ENCODE assay signal across 33 cellular contexts in the genomic region with DNA sequence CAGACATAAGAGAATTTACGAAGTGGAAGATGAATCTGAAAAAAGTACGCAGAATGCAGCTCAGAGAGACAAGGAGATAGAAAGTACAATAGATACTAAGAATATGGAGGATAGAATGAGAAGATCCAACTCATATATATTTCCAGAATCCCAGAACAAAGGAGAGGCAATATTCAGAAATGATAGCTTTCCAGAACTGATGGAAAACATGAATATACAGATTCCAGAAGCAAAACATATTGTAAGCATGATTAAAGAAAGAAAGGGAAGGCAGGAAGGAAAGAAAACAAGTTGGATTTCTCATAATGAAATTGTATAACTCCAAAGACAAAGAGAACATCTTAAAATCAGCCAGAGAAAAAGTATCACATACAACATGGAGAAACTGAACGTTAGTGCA. TPM values are rescaled to one million over a fixed set of nuclear protein-coding genes. Genes with fewer than 3 reads are reported as not detected.
"Had no signal": no experiment of that assay in that cellular context is flagged by ENCODE, and none has a peak within 500 bp of the region (broad histone marks: within the 10 kb centered on the region; RNA-seq: fewer than 3 reads in every experiment).

No MANE protein-coding gene starts in this region.

- DNase-seq: natural killer cell; occipital lobe; ovary; posterior cingulate gyrus; psoas muscle; right cardiac atrium; spleen; stimulated activated CD4-positive, alpha-beta T cell treated with anti-CD3 and anti-CD28 coated beads, Interleukin-12 subunit alpha, Interleukin-12 subunit beta, amount 100 ng/mL, for 4 hours; stimulated activated CD4-positive, alpha-beta T cell treated with anti-CD3 and anti-CD28 coated beads, Interleukin-1b, Interleukin-23, amount 100 ng/mL, for 48 hours; stimulated activated CD4-positive, alpha-beta T cell treated with anti-CD3 and anti-CD28 coated beads, Interleukin-4, amount 100 ng/mL, for 1 hour; stimulated activated CD4-positive, alpha-beta T cell treated with anti-CD3 and anti-CD28 coated beads, Interleukin-4, amount 100 ng/mL, for 4 hours; stimulated activated CD8-positive, alpha-beta memory T cell treated with anti-CD3 and anti-CD28 coated beads, Interleukin-4, amount 100 ng/mL, for 48 hours; stimulated activated naive CD4-positive, alpha-beta T cell; stimulated activated naive CD8-positive, alpha-beta T cell treated with anti-CD3 and anti-CD28 coated beads, Interleukin-15, amount 100 ng/mL, for 72 hours; stimulated activated naive CD8-positive, alpha-beta T cell treated with anti-CD3 and anti-CD28 coated beads, Interleukin-15, Interleukin-2, amounts not matched to agents 100 U/mL and 50 U/mL, for 24 hours; substantia nigra; testis; tibial artery; transverse colon; upper lobe of right lung; uterus had no signal

- H3K4me2 ChIP-seq: neural progenitor cell, smooth muscle cell had no signal

- H3K27ac Mint-ChIP-seq: natural killer cell; nephron; neural progenitor cell; progenitor cell of endocrine pancreas; stimulated activated memory B cell treated with anti-CD40 and anti-IgM and Interleukin-4, amounts not matched to agents 10 μg/mL and 1 μg/mL and 100 μg/mL, for 72 hours; type B pancreatic cell had no signal

- ATAC-seq: natural killer cell; psoas muscle; right cardiac atrium; sciatic nerve; stimulated activated memory B cell treated with anti-CD40 and anti-IgM and Interleukin-4, amounts not matched to agents 10 μg/mL and 1 μg/mL and 100 μg/mL, for 72 hours; stimulated activated naive CD8-positive, alpha-beta T cell treated with anti-CD3 and anti-CD28 coated beads, Interleukin-15, amount 100 ng/mL, for 72 hours; stimulated activated naive CD8-positive, alpha-beta T cell treated with anti-CD3 and anti-CD28 coated beads, Interleukin-15, Interleukin-2, amounts not matched to agents 100 U/mL and 50 U/mL, for 24 hours; upper lobe of right lung had no signal

- H3K36me3 ChIP-seq: ovary, transverse colon, uterus had no signal

- H3K9ac ChIP-seq: neural progenitor cell, parathyroid adenoma had no signal

- H3K27me3 Mint-ChIP-seq: progenitor cell of endocrine pancreas; stimulated activated memory B cell treated with anti-CD40 and anti-IgM and Interleukin-4, amounts not matched to agents 10 μg/mL and 1 μg/mL and 100 μg/mL, for 72 hours; stimulated activated naive CD8-positive, alpha-beta T cell treated with anti-CD3 and anti-CD28 coated beads, Interleukin-15, amount 100 ng/mL, for 72 hours; type B pancreatic cell had no signal

- H3K27ac ChIP-seq: neural progenitor cell, ovary, parathyroid adenoma, psoas muscle, skin epidermis, spleen, suprapubic skin, testis, tibial artery, transverse colon, upper lobe of right lung, uterus had no signal

- H3K4me1 ChIP-seq: neural progenitor cell, parathyroid adenoma, psoas muscle, spleen, suprapubic skin, testis, tibial artery, transverse colon, upper lobe of right lung, uterus had no signal

- H3K4me1 Mint-ChIP-seq: natural killer cell; nephron; neural progenitor cell; stimulated activated memory B cell treated with anti-CD40 and anti-IgM and Interleukin-4, amounts not matched to agents 10 μg/mL and 1 μg/mL and 100 μg/mL, for 72 hours; stimulated activated naive CD8-positive, alpha-beta T cell treated with anti-CD3 and anti-CD28 coated beads, Interleukin-15, amount 100 ng/mL, for 72 hours had no signal

- H3K9me3 ChIP-seq: ovary, psoas muscle, spleen, suprapubic skin, testis, tibial artery, transverse colon, upper lobe of right lung, uterus had no signal

- H3K4me3 Mint-ChIP-seq: natural killer cell; nephron; neural progenitor cell; stimulated activated memory B cell treated with anti-CD40 and anti-IgM and Interleukin-4, amounts not matched to agents 10 μg/mL and 1 μg/mL and 100 μg/mL, for 72 hours; stimulated activated naive CD8-positive, alpha-beta T cell treated with anti-CD3 and anti-CD28 coated beads, Interleukin-15, amount 100 ng/mL, for 72 hours; type B pancreatic cell had no signal

- H3K27me3 ChIP-seq: neural progenitor cell, ovary, spleen, suprapubic skin, testis, tibial artery, transverse colon, upper lobe of right lung, uterus had no signal

- H3K9me3 Mint-ChIP-seq: natural killer cell; stimulated activated naive CD8-positive, alpha-beta T cell treated with anti-CD3 and anti-CD28 coated beads, Interleukin-15, amount 100 ng/mL, for 72 hours; type B pancreatic cell had no signal

- H3K79me2 ChIP-seq: parathyroid adenoma had no signal

- H3K4me3 ChIP-seq: neural progenitor cell, ovary, psoas muscle, skin epidermis, smooth muscle cell, spleen, suprapubic skin, testis, tibial artery, transverse colon, upper lobe of right lung, uterus had no signal

RNA-seq across cellular contexts. Expression of a gene that starts 22.9 kb away (rescaled TPM):
- polyA plus RNA-seq: neural cell, psoas muscle, right cardiac atrium, smooth muscle cell, spleen, urinary bladder had no signal

RNA-seq across cellular contexts. Expression of a gene that starts 41.6 kb away (rescaled TPM):
- polyA plus RNA-seq: neural cell had no signal
